In genomic region chr11:16605971-16606783, GRCh38 we compare ENCODE assay signal across 8 cellular contexts.
DNase-seq lines count a peak whose midpoint lies in the region; ATAC-seq and TF ChIP-seq lines count a peak whose summit lies in the region.

No MANE protein-coding gene starts in this region.

- H3K4me3 ChIP-seq in HCT116 (replicated peaks in 1 of 2; ENCODE audit: low read depth in 1 of 2, low read length in 2 of 2) (peak overlapping the region; percentile 48 to 57), MM.1S (ENCODE audit: low read length) (peak overlapping the region; percentile 80), parathyroid adenoma (ENCODE audit: low read depth, low read length) (peak overlapping the region; percentile 66), tibial artery (peak overlapping the region; percentile 81 to 84)

- H4K20me1 ChIP-seq in HCT116 (ENCODE audit: insufficient read depth) = no peaks in the 10 kb centered on the region
- no peaks in the 10 kb centered on the region for H4K20me1 ChIP-seq in MM.1S (ENCODE audit: insufficient read depth, low read length)

- RAD21 ChIA-PET in HCT116 (lab: Charles Lee; ENCODE audit: low non-redundant PET in 1 of 2, low total read pairs in 2 of 2, uncharacterized antibody in 2 of 2, unreplicated experiment in 2 of 2) = no interaction called here

- POLR2A ChIA-PET in HCT116 (lab: Charles Lee) = no interaction called here

- ATAC-seq in HCT116 = peak; percentile 68
- ATAC-seq in Right ventricle myocardium superior (ENCODE audit: poor library complexity) = peak; percentile 66

- H3K4me1 ChIP-seq in HCT116 (ENCODE audit: control insufficient read depth in 1 of 2, insufficient read depth in 2 of 2, low read length in 2 of 2) = peaks cover 25 to 37% of the 10 kb centered on the region in 2 experiments
- H3K4me1 ChIP-seq in MM.1S (ENCODE audit: low read length) = no peaks in the 10 kb centered on the region
- no peaks in the 10 kb centered on the region for H3K4me1 ChIP-seq in parathyroid adenoma
- H3K4me1 ChIP-seq in tibial artery = peaks cover 0 to 26% (median 4%) of the 10 kb centered on the region in 4 donors

- no peak for TF ChIP-seq POLR2A in HCT116 (IDR thresholded peaks at IDR 0.05; ENCODE audit: borderline replicate concordance, extremely low read depth, insufficient read depth, insufficient read length)

- H3K27me3 ChIP-seq in HCT116 (ENCODE audit: insufficient read depth, low read length) (peaks cover 50% of the 10 kb centered on the region), MM.1S (replicated peaks; ENCODE audit: insufficient read depth, low read length) (peaks cover 16% of the 10 kb centered on the region; the same call in 1 of the 2 replicates), parathyroid adenoma (ENCODE audit: control insufficient read depth, insufficient read depth, low read length) (no peaks in the 10 kb centered on the region), tibial artery (peaks cover 0 to 3% of the 10 kb centered on the region in 2 donors)

- TF ChIP-seq CTCF in HCT116 (IDR thresholded peaks at IDR 0.05 in 2 of 3, conservative IDR thresholded peaks at IDR 0.05 in 1 of 3; ENCODE audit: borderline replicate concordance in 1 of 3, insufficient read depth in 1 of 3, low read depth in 2 of 3, low read length in 2 of 3) (peak; percentile 57 to 96 (median 95); a peak in 5 of 6 replicates), MM.1S (IDR thresholded peaks at IDR 0.05; ENCODE audit: low read length) (peak; percentile 97), parathyroid adenoma (IDR thresholded peaks at IDR 0.05) (peak; percentile 74), tibial artery (IDR thresholded peaks at IDR 0.05) (peak; percentile 95 to 98)

- intact Hi-C loops in HCT116 (cut with micrococcal nuclease) = loop anchor here (2.0 to 10.0 kb wide), 2 partner anchors 1279 to 1701 kb away; no protein-coding TSS in a partner anchor
- intact Hi-C loops in Right ventricle myocardium superior (cut with DNase I) = loop anchor here (5.0 kb wide), 1 partner anchor 414 kb away; no protein-coding TSS in a partner anchor
- intact Hi-C loops in tibial artery (cut with DNase I; ENCODE audit: low total_unique reads) = loop anchor here (2.0 to 10.0 kb wide), 4 partner anchors 369 to 1789 kb away; partner anchors contain the start of gene LDHA

- H3K9me3 ChIP-seq in HCT116 (ENCODE audit: control insufficient read depth in 1 of 2, insufficient read depth in 1 of 2, low read depth in 1 of 2, low read length in 2 of 2) (no peaks in the 10 kb centered on the region), MM.1S (replicated peaks; ENCODE audit: insufficient read depth, low read length) (no peaks in the 10 kb centered on the region), parathyroid adenoma (ENCODE audit: control insufficient read depth, low read length) (no peaks in the 10 kb centered on the region), tibial artery (no peaks in the 10 kb centered on the region)

- peak; percentile 64 for TF ChIP-seq RAD21 in HCT116 (IDR thresholded peaks at IDR 0.05; ENCODE audit: low read depth)

- peak overlapping the region; percentile 97 for H2AFZ ChIP-seq in HCT116 (ENCODE audit: low read depth, low read length, poor library complexity, severe bottlenecking)
- peak overlapping the region; percentile 85 for H2AFZ ChIP-seq in MM.1S (ENCODE audit: low read length)
- peak overlapping the region; percentile 38 for H2AFZ ChIP-seq in parathyroid adenoma

- H3K27ac ChIP-seq in HCT116 (ENCODE audit: low read depth, low read length) = no peak overlapping the region
- peak overlapping the region; percentile 8; the same call in 1 of the 2 replicates for H3K27ac ChIP-seq in MM.1S (ENCODE audit: low read length)
- H3K27ac ChIP-seq in parathyroid adenoma = no peak overlapping the region
- peak overlapping the region; percentile 95 to 100 for H3K27ac ChIP-seq in tibial artery

- H3K79me2 ChIP-seq in HCT116 (ENCODE audit: insufficient read depth, low read length) (no peaks in the 10 kb centered on the region), MM.1S (ENCODE audit: low read length) (no peaks in the 10 kb centered on the region), parathyroid adenoma (no peaks in the 10 kb centered on the region)

- CTCF ChIA-PET in HCT116 (lab: Charles Lee) = interaction anchor here (0.9 to 2.5 kb wide), 5 partner anchors 8 to 957 kb away, joined by 3 to 7 read pairs (median 3); no protein-coding TSS in a partner anchor

- H3F3A ChIP-seq in MM.1S (ENCODE audit: insufficient read depth, low read length) = peaks cover 7% of the 10 kb centered on the region

- DNase-seq in GM04504 (ENCODE audit: low read depth) (peak; percentile 72), HCT116 (ENCODE audit: low read depth, low spot score) (peak; percentile 74), MM.1S (peak; percentile 85), SKM-1 treated with dmso at 0.1 percent for 144 hours (lab: John Stamatoyannopoulos, UW; ENCODE audit: unreplicated experiment) (peak; percentile 85), Right ventricle myocardium superior (peak; percentile 94), tibial artery (peak; percentile 92 to 96)
- DNase-seq in activated naive CD8-positive, alpha-beta T cell treated with anti-CD3 and anti-CD28 coated beads, Interleukin-2, amount 50 U/mL, for 16 hours (ENCODE audit: low read depth, low spot score) = peak; percentile 64

- H3K4me2 ChIP-seq in HCT116 (ENCODE audit: low read length) = peak overlapping the region; percentile 89
- peak overlapping the region; percentile 85 for H3K4me2 ChIP-seq in MM.1S (ENCODE audit: low read depth, low read length)
- peak overlapping the region; percentile 85 for H3K4me2 ChIP-seq in parathyroid adenoma (ENCODE audit: low read length)

- H3K9me2 ChIP-seq in HCT116 (ENCODE audit: insufficient read depth) = no peaks in the 10 kb centered on the region
- H3K9me2 ChIP-seq in MM.1S (replicated peaks; ENCODE audit: insufficient read depth, low read length) = no peaks in the 10 kb centered on the region

- no TSS peak for BruUV-seq in HCT116 (replicated peaks; lab: Mats Ljungman, UMichigan)

- H3K36me3 ChIP-seq in HCT116 (ENCODE audit: control insufficient read depth in 1 of 2, insufficient read depth in 2 of 2, low read length in 2 of 2) (no peaks in the 10 kb centered on the region), MM.1S (replicated peaks; ENCODE audit: insufficient read depth, low read length) (no peaks in the 10 kb centered on the region), parathyroid adenoma (ENCODE audit: control insufficient read depth, insufficient read depth, low read length) (no peaks in the 10 kb centered on the region), tibial artery (no peaks in the 10 kb centered on the region)

- H3K9ac ChIP-seq in HCT116 (ENCODE audit: low read length) (no peak overlapping the region), MM.1S (ENCODE audit: low read length) (peak overlapping the region; percentile 11; the same call in 1 of the 2 replicates), parathyroid adenoma (no peak overlapping the region)

TF ChIP-seq in HCT116, 20 proteins besides CTCF, POLR2A, EP300 and RAD21:
- TF ChIP-seq EZH2 (IDR thresholded peaks at IDR 0.05) (no peak; the same call in none of the 2 replicates), TCF7L2 (IDR thresholded peaks at IDR 0.05; ENCODE audit: borderline replicate concordance, extremely low read depth, insufficient read depth, insufficient read length) (peak; percentile 79)

Comparison
In these comparisons a context has a peak if more than half of its experiments do, and no peak if none do; other contexts are left out.
1. H2AFZ ChIP-seq: peak in every context shown above with its lines; median percentile 97 in HCT116; 85 in MM.1S; 38 in parathyroid adenoma.
2. H3K27ac ChIP-seq: peak in MM.1S (single experiment) and tibial artery (2 of 2); none in HCT116 (single experiment) and parathyroid adenoma (single experiment).
3. Peak in every context shown above with its lines, with median percentiles within 50 percentile points of each other: DNase-seq, H3K4me2 ChIP-seq, H3K4me3 ChIP-seq and CTCF ChIP-seq.